ENCODE assay signal across 24 cellular contexts in genomic region chr19:32206065-32206464, GRCh38.
"Had no signal": no experiment of that assay in that cellular context is flagged by ENCODE, and none has a peak within 500 bp of the region (broad histone marks: within the 10 kb centered on the region; RNA-seq: fewer than 3 reads in every experiment).

No MANE protein-coding gene starts in this region.

- DNase-seq: activated CD4-positive, alpha-beta T cell treated with anti-CD3 and anti-CD28 coated beads, Interleukin-2, amount 10 ng/mL, durations not matched to agents 24 days and 14 days; activated CD8-positive, alpha-beta memory T cell treated with anti-CD3 and anti-CD28 coated beads, Interleukin-2, amount 10 ng/mL, durations not matched to agents 7 days and 5 days; activated CD8-positive, alpha-beta T cell treated with anti-CD3 and anti-CD28 coated beads for 36 hours; activated gamma-delta T cell; activated naive CD4-positive, alpha-beta T cell treated with anti-CD3 and anti-CD28 coated beads, Interleukin-2, amount 50 U/mL, for 16 hours; activated naive CD8-positive, alpha-beta T cell treated with anti-CD3 and anti-CD28 coated beads, Interleukin-2, amount 50 U/mL, for 24 hours; activated T-cell treated with anti-CD3 and anti-CD28 coated beads for 4 hours; cortex of kidney; foreskin fibroblast; heart right ventricle; kidney; lower lobe of right lung; naive thymus-derived CD8-positive, alpha-beta T cell; ovary; psoas muscle; stimulated activated CD4-positive, alpha-beta T cell treated with anti-CD3 and anti-CD28 coated beads, Interleukin-4, amount 100 ng/mL, for 24 hours; stimulated activated naive CD4-positive, alpha-beta T cell treated with Interleukin-2 at 50 U/mL for 16 hours; T-helper 17 cell; upper lobe of left lung had no signal

- H3K9me3 ChIP-seq: ovary had no signal

- FAIRE-seq: kidney had no signal

- ATAC-seq: activated CD4-positive, CD25-positive, alpha-beta regulatory T cell treated with anti-CD3 and anti-CD28 coated beads, Interleukin-2, amount 50 U/mL, for 24 hours; activated CD8-positive, alpha-beta memory T cell treated with anti-CD3 and anti-CD28 coated beads, Interleukin-2, amount 10 ng/mL, durations not matched to agents 7 days and 5 days; activated CD8-positive, alpha-beta T cell treated with anti-CD3 and anti-CD28 coated beads for 36 hours; activated naive CD8-positive, alpha-beta T cell treated with anti-CD3 and anti-CD28 coated beads, Interleukin-2, amount 50 U/mL, for 24 hours; heart right ventricle; left lobe of liver; lower lobe of right lung; naive thymus-derived CD8-positive, alpha-beta T cell; psoas muscle; T-helper 17 cell had no signal

- H3K27me3 ChIP-seq: cardiac muscle cell, ovary, right atrium auricular region, upper lobe of left lung had no signal

- H3K4me3 ChIP-seq: cardiac muscle cell, heart right ventricle, lower lobe of right lung, ovary, psoas muscle, right atrium auricular region, thoracic aorta, upper lobe of left lung had no signal

- H3K36me3 ChIP-seq: cardiac muscle cell, heart right ventricle, lower lobe of right lung, ovary, right atrium auricular region, thoracic aorta, upper lobe of left lung had no signal

- H3K27ac ChIP-seq: cardiac muscle cell, heart right ventricle, lower lobe of right lung, ovary, psoas muscle, right atrium auricular region, thoracic aorta, upper lobe of left lung had no signal

- H3K4me1 ChIP-seq: heart right ventricle, lower lobe of right lung, psoas muscle, right atrium auricular region had no signal
